In genomic region chr14:90191585-90191984, GRCh38 we compare ENCODE assay signal across 31 cellular contexts.
"Had no signal": no experiment of that assay in that cellular context is flagged by ENCODE, and none has a peak within 500 bp of the region (broad histone marks: within the 10 kb centered on the region; RNA-seq: fewer than 3 reads in every experiment).

No MANE protein-coding gene starts in this region.

- H3K4me1 ChIP-seq: adrenal gland, body of pancreas, breast epithelium had no signal

- H3K9me3 ChIP-seq: adrenal gland, body of pancreas, breast epithelium had no signal

- DNase-seq: activated CD4-positive, alpha-beta memory T cell treated with anti-CD3 and anti-CD28 coated beads for 36 hours; activated CD4-positive, alpha-beta T cell treated with anti-CD3 and anti-CD28 coated beads for 4 hours; activated CD4-positive, alpha-beta T cell treated with anti-CD3 and anti-CD28 coated beads, Interleukin-2, amount 50 U/mL, for 1 hour; activated CD8-positive, alpha-beta memory T cell treated with anti-CD3 and anti-CD28 coated beads, Interleukin-2, amount 50 U/mL, for 4 hours; activated gamma-delta T cell treated with Interleukin-2 at 50 U/mL for 16 hours; activated naive CD4-positive, alpha-beta T cell treated with anti-CD3 and anti-CD28 coated beads for 36 hours; activated T-cell treated with anti-CD3 and anti-CD28 coated beads for 4 hours; activated T-cell treated with anti-CD3 and anti-CD28 coated beads, Interleukin-2, amount 50 U/mL, for 4 hours; adrenal gland; Karpas-422; KBM-7; NCI-H1105; NCI-H1417 treated with DMSO at 0.1 percent for 48 hours; NCI-H187 treated with DMSO at 0.1 percent for 48 hours; NCI-H226; NCI-H446 treated with DMSO at 0.1 percent for 48 hours; NCI-H524; NCI-H69; NCI-H82; NK-92 treated with Interleukin-12 subunit alpha and Interleukin-12 subunit beta, amount 100 ng/mL, for 24 hours; SIG-M5; SW 1271; T-helper 1 cell; T-helper 2 cell; T-helper 9 cell had no signal

- H3K27ac ChIP-seq: adrenal gland, body of pancreas, breast epithelium, RWPE1 had no signal

- H3K4me3 ChIP-seq: adrenal gland, body of pancreas, breast epithelium had no signal

- ATAC-seq: activated CD4-positive, CD25-positive, alpha-beta regulatory T cell treated with anti-CD3 and anti-CD28 coated beads, Interleukin-2, amount 50 U/mL, for 24 hours; activated naive CD4-positive, alpha-beta T cell treated with anti-CD3 and anti-CD28 coated beads, Interleukin-2, amount 50 U/mL, for 72 hours; activated T-cell treated with anti-CD3 and anti-CD28 coated beads, Interleukin-2, amount 50 U/mL, for 4 hours; body of pancreas; Right ventricle myocardium inferior had no signal

- H3K27me3 ChIP-seq: adrenal gland, body of pancreas had no signal

- H3K36me3 ChIP-seq: adrenal gland, breast epithelium had no signal
